29 cellular contexts compared by ENCODE assay signal in the genomic region with DNA sequence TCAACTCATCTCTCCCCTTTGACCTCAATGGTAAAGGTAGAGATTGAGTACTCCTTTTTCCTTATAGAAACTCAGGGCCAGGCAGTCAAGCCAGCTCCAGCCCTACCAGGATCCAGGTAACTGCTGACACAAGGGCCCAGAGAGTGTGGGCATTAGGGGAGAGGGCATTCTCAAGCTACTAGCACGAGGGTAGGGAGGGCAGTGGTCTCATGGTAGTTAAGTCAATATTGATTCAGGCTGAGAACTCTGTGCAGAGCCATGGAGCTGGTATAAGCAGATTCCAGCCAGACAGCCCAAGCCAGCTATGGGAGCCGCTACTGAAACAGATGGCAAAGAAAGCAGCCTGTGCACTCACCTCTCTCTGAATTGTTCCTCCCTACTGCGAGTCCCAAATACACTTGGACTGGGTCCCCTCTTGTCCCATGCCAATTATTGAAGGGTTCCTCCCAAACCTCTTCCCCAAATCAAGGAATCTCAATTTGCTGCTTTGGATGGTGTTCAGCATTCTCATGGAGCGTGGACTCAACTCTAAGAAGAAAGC. TPM values are rescaled to one million over a fixed set of nuclear protein-coding genes. Genes with fewer than 3 reads are reported as not detected.
DNase-seq lines count a peak whose midpoint lies in the region; ATAC-seq and TF ChIP-seq lines count a peak whose summit lies in the region.
"Had no signal": no experiment of that assay in that cellular context is flagged by ENCODE, and none has a peak within 500 bp of the region (broad histone marks: within the 10 kb centered on the region; RNA-seq: fewer than 3 reads in every experiment).

No MANE protein-coding gene starts in this region.

- TF ChIP-seq RAD21 in IMR-90 (IDR thresholded peaks at IDR 0.05; ENCODE audit: low read length) = no peak

- H4K5ac ChIP-seq in IMR-90 (ENCODE audit: low read depth, low read length) = no peak overlapping the region

- dilution Hi-C loops in IMR-90 (cut with HindIII; ENCODE audit: low sequenced_read_pairs, unreplicated experiment) = no loop called here

- H3K27me3 Mint-ChIP-seq in activated naive CD4-positive, alpha-beta T cell treated with anti-CD3 and anti-CD28 coated beads, Interleukin-2, amount 50 U/mL, for 24 hours = no peaks in the 10 kb centered on the region
- H3K27me3 Mint-ChIP-seq: natural killer cell treated with Interleukin-12 subunit alpha and Interleukin-12 subunit beta and Interleukin-15 and Interleukin-18, amount 100 ng/mL, for 72 hours; T-cell had no signal

- H3K9me1 ChIP-seq in IMR-90 (ENCODE audit: insufficient read depth, low read length) = peaks cover 12% of the 10 kb centered on the region

- H3K36me3 ChIP-seq in IMR-90 (ENCODE audit: control insufficient read depth, insufficient read depth, low read length) = peaks cover 22% of the 10 kb centered on the region
- H3K36me3 ChIP-seq in endocrine pancreas (ENCODE audit: control insufficient read depth, insufficient read depth, low read length) = no peaks in the 10 kb centered on the region
- peaks cover 0 to 49% (median 40%) of the 10 kb centered on the region in 4 donors for H3K36me3 ChIP-seq in esophagus muscularis mucosa

- peak overlapping the region; percentile 19 for H3K4me3 Mint-ChIP-seq in activated naive CD4-positive, alpha-beta T cell treated with anti-CD3 and anti-CD28 coated beads, Interleukin-2, amount 50 U/mL, for 24 hours
- no peak overlapping the region for H3K4me3 Mint-ChIP-seq in stimulated activated effector memory CD8-positive, alpha-beta T cell treated with anti-CD3 and anti-CD28 coated beads, Interleukin-12 subunit alpha, Interleukin-12 subunit beta, amount 100 ng/mL, for 72 hours

- H3K18ac ChIP-seq in IMR-90 (ENCODE audit: low read depth, low read length) = no peak overlapping the region

- peaks cover 21% of the 10 kb centered on the region for H4K20me1 ChIP-seq in IMR-90 (ENCODE audit: insufficient read depth, low read length)

- CTCF ChIA-PET in IMR-90 (lab: Yijun Ruan, JAX) = no interaction called here

- intact Hi-C loops in IMR-90 (cut with micrococcal nuclease) = loop anchor here (10.0 kb wide), 1 partner anchor 220 kb away; a partner anchor contains a TSS
- intact Hi-C loops in esophagus muscularis mucosa (cut with DNase I) = no loop called here

- H3K4me1 ChIP-seq in IMR-90 (ENCODE audit: control insufficient read depth, insufficient read depth, low read length) (peaks cover 9% of the 10 kb centered on the region), endocrine pancreas (ENCODE audit: control insufficient read depth, insufficient read depth, low read length) (peaks cover 5% of the 10 kb centered on the region), esophagus muscularis mucosa (peaks cover 28 to 76% (median 69%) of the 10 kb centered on the region in 4 donors)

- 100% methylated on average over 2 of the region's 4 CpGs; no CpG with 5 or more reads in 1 of the 2 experiments for WGBS in IMR-90 (ENCODE audit: extremely low coverage in 2 of 2, insufficient read length in 1 of 2), 2 experiments
- 97% methylated on average over 4 of the region's 4 CpGs for WGBS in esophagus muscularis mucosa

- no peak overlapping the region for H2AK9ac ChIP-seq in IMR-90 (replicated peaks; ENCODE audit: low read depth, low read length, poor library complexity)

- no peak for TF ChIP-seq EP300 in esophagus muscularis mucosa (IDR thresholded peaks at IDR 0.05)

- H3K4me2 ChIP-seq in IMR-90 (ENCODE audit: low read depth, low read length) = no peak overlapping the region

- H3K14ac ChIP-seq in IMR-90 (replicated peaks; ENCODE audit: low read depth, low read length) = no peak overlapping the region

- H2BK20ac ChIP-seq in IMR-90 (ENCODE audit: low read depth, low read length) = no peak overlapping the region; the same call in none of the 2 replicates

- H3K27me3 ChIP-seq in IMR-90 (ENCODE audit: control insufficient read depth, insufficient read depth, low read length) = no peaks in the 10 kb centered on the region
- H3K27me3 ChIP-seq in endocrine pancreas (ENCODE audit: control insufficient read depth, insufficient read depth, low read length) = no peaks in the 10 kb centered on the region
- H3K27me3 ChIP-seq in esophagus muscularis mucosa = no peaks in the 10 kb centered on the region
- H3K27me3 ChIP-seq: adrenal gland, heart left ventricle had no signal

- H3K4ac ChIP-seq in IMR-90 (ENCODE audit: low read depth, low read length) = peak overlapping the region; percentile 40

- H3K56ac ChIP-seq in IMR-90 (ENCODE audit: extremely low read depth, insufficient read depth, low read length) = no peak overlapping the region

- H3K4me1 Mint-ChIP-seq in activated naive CD4-positive, alpha-beta T cell treated with anti-CD3 and anti-CD28 coated beads, Interleukin-2, amount 50 U/mL, for 24 hours = peaks cover 54% of the 10 kb centered on the region
- H3K4me1 Mint-ChIP-seq in stimulated activated effector memory CD8-positive, alpha-beta T cell treated with anti-CD3 and anti-CD28 coated beads, Interleukin-12 subunit alpha, Interleukin-12 subunit beta, amount 100 ng/mL, for 72 hours = peaks cover 50% of the 10 kb centered on the region

- in situ Hi-C loops in IMR-90 (cut with MboI; ENCODE audit: low sequenced_read_pairs) = loop anchor here (25.0 kb wide), 1 partner anchor 663 kb away; a partner anchor contains a TSS

- H3K27ac ChIP-seq in IMR-90 (ENCODE audit: insufficient read depth, low read length) (no peak overlapping the region), esophagus muscularis mucosa (replicated peaks in 1 of 4) (no peak overlapping the region)

- no peak for ATAC-seq in IMR-90 (ENCODE audit: low read depth)
- no peak for ATAC-seq in stimulated activated effector memory CD8-positive, alpha-beta T cell treated with anti-CD3 and anti-CD28 coated beads, Interleukin-12 subunit alpha, Interleukin-12 subunit beta, amount 100 ng/mL, for 72 hours
- ATAC-seq: heart left ventricle; K562; natural killer cell treated with Interleukin-12 subunit alpha and Interleukin-12 subunit beta and Interleukin-15 and Interleukin-18, amount 100 ng/mL, for 72 hours; T-cell had no signal

- H3K27ac Mint-ChIP-seq in activated naive CD4-positive, alpha-beta T cell treated with anti-CD3 and anti-CD28 coated beads, Interleukin-2, amount 50 U/mL, for 24 hours = no peak overlapping the region
- H3K27ac Mint-ChIP-seq in stimulated activated effector memory CD8-positive, alpha-beta T cell treated with anti-CD3 and anti-CD28 coated beads, Interleukin-12 subunit alpha, Interleukin-12 subunit beta, amount 100 ng/mL, for 72 hours = peak overlapping the region; percentile 96

- no peaks in the 10 kb centered on the region for H3K9me3 ChIP-seq in IMR-90 (ENCODE audit: control insufficient read depth, insufficient read depth, low read length)
- no peaks in the 10 kb centered on the region for H3K9me3 ChIP-seq in endocrine pancreas (ENCODE audit: control insufficient read depth, low read length)
- no peaks in the 10 kb centered on the region for H3K9me3 ChIP-seq in esophagus muscularis mucosa
- H3K9me3 ChIP-seq: adrenal gland, Caco-2, HAP-1, heart left ventricle had no signal

- H2AFZ ChIP-seq in IMR-90 (replicated peaks; ENCODE audit: low read length, poor library complexity) = no peak overlapping the region

- H4K8ac ChIP-seq in IMR-90 (ENCODE audit: low read depth in 2 of 2, low read length in 2 of 2) = no peak overlapping the region

- no peak overlapping the region for H3K4me3 ChIP-seq in IMR-90 (ENCODE audit: insufficient read depth, low read depth, low read length)
- no peak overlapping the region for H3K4me3 ChIP-seq in endocrine pancreas (ENCODE audit: control insufficient read depth, insufficient read depth, low read length)
- H3K4me3 ChIP-seq in esophagus muscularis mucosa = no peak overlapping the region
- H3K4me3 ChIP-seq: adrenal gland, HAP-1, heart left ventricle, K562, lung had no signal

- H2BK15ac ChIP-seq in IMR-90 (ENCODE audit: low read depth, low read length) = no peak overlapping the region

- no peak overlapping the region for H2BK120ac ChIP-seq in IMR-90 (ENCODE audit: low read depth, low read length)

- POLR2A ChIA-PET in IMR-90 (lab: Charles Lee; ENCODE audit: unreplicated experiment) = no interaction called here

- no peak overlapping the region; the same call in 1 of the 2 replicates for H4K91ac ChIP-seq in IMR-90 (ENCODE audit: insufficient read depth, low read depth, low read length)

- no peak overlapping the region for H2BK5ac ChIP-seq in IMR-90 (ENCODE audit: low read depth, low read length, poor library complexity, severe bottlenecking)

- TF ChIP-seq CTCF in IMR-90 (conservative IDR thresholded peaks at IDR 0.05; ENCODE audit: low read depth, low read length) (no peak), esophagus muscularis mucosa (IDR thresholded peaks at IDR 0.05) (no peak)

- TF ChIP-seq POLR2A in IMR-90 (IDR thresholded peaks at IDR 0.05; ENCODE audit: low read depth, low read length) = no peak
- no peak for TF ChIP-seq POLR2A in esophagus muscularis mucosa (IDR thresholded peaks at IDR 0.05; ENCODE audit: low read depth)

- no peak for DNase-seq in activated naive CD4-positive, alpha-beta T cell treated with anti-CD3 and anti-CD28 coated beads, Interleukin-2, amount 50 U/mL, for 16 hours
- DNase-seq in IMR-90 = no peak
- DNase-seq in stimulated activated effector memory CD8-positive, alpha-beta T cell treated with anti-CD3 and anti-CD28 coated beads, Interleukin-12 subunit alpha, Interleukin-12 subunit beta, amount 100 ng/mL, for 72 hours (ENCODE audit: low spot score in 2 of 2) = no peak
- no peak for DNase-seq in esophagus muscularis mucosa (ENCODE audit: extremely low spot score)
- DNase-seq in NCI-H2029 treated with DMSO at 0.1 percent for 48 hours (lab: John Stamatoyannopoulos, UW) = no peak
- DNase-seq in effector CD4-positive, alpha-beta T cell = no peak
- DNase-seq: activated CD4-positive, alpha-beta T cell treated with anti-CD3 and anti-CD28 coated beads, Interleukin-2, amount 50 U/mL, for 48 hours; activated CD4-positive, CD25-positive, alpha-beta regulatory T cell; activated CD8-positive, alpha-beta memory T cell treated with anti-CD3 and anti-CD28 coated beads, Interleukin-2, amount 50 U/mL, for 48 hours; activated gamma-delta T cell treated with Interleukin-2 at 50 U/mL for 16 hours; adrenal gland; Caco-2; GDM1; heart left ventricle; MM.1S; NCI-H1417; NCI-H2081 treated with DMSO at 0.1 percent for 48 hours; NCI-H226; NCI-H748 treated with DMSO at 0.1 percent for 48 hours; stimulated activated CD4-positive, alpha-beta T cell treated with anti-CD3 and anti-CD28 coated beads, Interleukin-15, amount 100 ng/mL, for 24 hours; stimulated activated naive CD4-positive, alpha-beta T cell; T-cell had no signal

- no peak overlapping the region for H3K9ac ChIP-seq in IMR-90 (ENCODE audit: low read depth, low read length)
- H3K9ac ChIP-seq in endocrine pancreas (ENCODE audit: control insufficient read depth, insufficient read depth, low read length) = peak overlapping the region; percentile 11

- no peaks in the 10 kb centered on the region for H3K9me3 Mint-ChIP-seq in activated naive CD4-positive, alpha-beta T cell treated with anti-CD3 and anti-CD28 coated beads, Interleukin-2, amount 50 U/mL, for 24 hours
- H3K9me3 Mint-ChIP-seq in stimulated activated effector memory CD8-positive, alpha-beta T cell treated with anti-CD3 and anti-CD28 coated beads, Interleukin-12 subunit alpha, Interleukin-12 subunit beta, amount 100 ng/mL, for 72 hours = no peaks in the 10 kb centered on the region
- H3K9me3 Mint-ChIP-seq: natural killer cell treated with Interleukin-12 subunit alpha and Interleukin-12 subunit beta and Interleukin-15 and Interleukin-18, amount 100 ng/mL, for 72 hours; T-cell had no signal

- peak overlapping the region; percentile 14; the same call in 1 of the 2 replicates for H2AK5ac ChIP-seq in IMR-90 (ENCODE audit: low read depth, low read length)

- H3K36me3 Mint-ChIP-seq in activated naive CD4-positive, alpha-beta T cell treated with anti-CD3 and anti-CD28 coated beads, Interleukin-2, amount 50 U/mL, for 24 hours = peaks cover 5% of the 10 kb centered on the region
- peaks cover 74% of the 10 kb centered on the region for H3K36me3 Mint-ChIP-seq in stimulated activated effector memory CD8-positive, alpha-beta T cell treated with anti-CD3 and anti-CD28 coated beads, Interleukin-12 subunit alpha, Interleukin-12 subunit beta, amount 100 ng/mL, for 72 hours

- peak overlapping the region; percentile 59 for H3K23ac ChIP-seq in IMR-90 (ENCODE audit: low read depth, low read length)

- BruUV-seq in IMR-90 (replicated peaks; lab: Mats Ljungman, UMichigan) = no TSS peak

- H3K79me1 ChIP-seq in IMR-90 (ENCODE audit: low read depth in 1 of 2, low read length in 2 of 2) = peaks cover 29 to 66% of the 10 kb centered on the region in 2 experiments

RNA-seq across cellular contexts. Expression of a gene that starts 2.8 kb away (rescaled TPM):
- 77.2 and 94.5 TPM in 2 replicates for total RNA-seq in IMR-90 (2012; rRNA removed)
- polyA plus RNA-seq in IMR-90 (2012; rRNA removed) = 82.4 and 91.5 TPM in 2 replicates
- 47.9 and 66.0 TPM in 2 replicates for polyA plus RNA-seq in IMR-90 (2012; cell fraction: cytosol; rRNA removed)
- 103 and 135 TPM in 2 replicates for polyA plus RNA-seq in IMR-90 (2012; cell fraction: nucleus; rRNA removed; ENCODE audit: low replicate concordance)
- total RNA-seq in esophagus muscularis mucosa = 10 to 100 TPM; 54.8 to 79.5 (median 68.9) TPM

RNA-seq across cellular contexts. Expression of a gene that starts 22.6 kb away (rescaled TPM):
- total RNA-seq in IMR-90 (2012; rRNA removed) = 37.8 and 44.4 TPM in 2 replicates
- 26.8 and 29.3 TPM in 2 replicates for polyA plus RNA-seq in IMR-90 (2012; rRNA removed)
- polyA plus RNA-seq in IMR-90 (2012; cell fraction: cytosol; rRNA removed) = 17.7 and 36.9 TPM in 2 replicates
- polyA plus RNA-seq in IMR-90 (2012; cell fraction: nucleus; rRNA removed; ENCODE audit: low replicate concordance) = 74.2 and 105 TPM in 2 replicates
- total RNA-seq in esophagus muscularis mucosa = 10 to 100 TPM; 40.3 to 50.3 (median 45.0) TPM

RNA-seq across cellular contexts. Expression of a gene that starts 42.4 kb away (rescaled TPM):
- 5.7 and 6.4 TPM in 2 replicates for total RNA-seq in IMR-90 (2012; rRNA removed)
- polyA plus RNA-seq in IMR-90 (2012; rRNA removed) = 10.8 and 13.7 TPM in 2 replicates
- polyA plus RNA-seq in IMR-90 (2012; cell fraction: cytosol; rRNA removed) = 5.8 and 12.6 TPM in 2 replicates
- 22.7 and 52.2 TPM in 2 replicates for polyA plus RNA-seq in IMR-90 (2012; cell fraction: nucleus; rRNA removed; ENCODE audit: low replicate concordance)
- 10 to 100 TPM; 16.6 to 28.6 (median 23.1) TPM for total RNA-seq in esophagus muscularis mucosa

RNA-seq across cellular contexts. Expression of a gene that starts 48.0 kb away (rescaled TPM):
- total RNA-seq in IMR-90 (2012; rRNA removed) (21.1 and 21.3 TPM in 2 replicates), esophagus muscularis mucosa (100 to 1,000 TPM in 1 of 4 donors, 10 to 100 TPM in 3; 61.4 to 113 (median 81.6) TPM)
- 54.9 and 56.9 TPM in 2 replicates for polyA plus RNA-seq in IMR-90 (2012; rRNA removed)
- 54.1 and 66.8 TPM in 2 replicates for polyA plus RNA-seq in IMR-90 (2012; cell fraction: cytosol; rRNA removed)
- polyA plus RNA-seq in IMR-90 (2012; cell fraction: nucleus; rRNA removed; ENCODE audit: low replicate concordance) = 144 and 236 TPM in 2 replicates
- total RNA-seq: mononuclear cell; natural killer cell treated with Interleukin-12 subunit alpha and Interleukin-12 subunit beta and Interleukin-15 and Interleukin-18, amount 100 ng/mL, for 72 hours had no signal
